ENCODE assay signal across 17 cellular contexts in the genomic region with DNA sequence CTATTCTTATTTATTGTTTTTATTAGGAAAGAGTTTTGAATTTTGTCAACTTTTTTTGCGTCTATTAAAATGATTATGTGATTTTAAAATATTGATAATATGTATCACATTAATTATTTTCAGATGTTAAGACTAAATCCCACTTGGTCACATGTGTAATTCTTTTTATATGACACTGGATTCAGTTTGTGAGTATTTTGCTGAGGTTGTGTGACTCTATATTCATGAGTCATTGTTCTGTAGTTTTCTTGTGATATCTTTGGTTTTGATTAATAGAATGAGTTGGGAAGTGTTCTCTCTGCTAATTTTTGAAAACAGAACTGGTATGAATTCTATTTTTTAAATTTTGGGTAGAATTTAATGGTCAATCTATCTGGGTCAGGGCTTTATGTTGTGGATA.
"Had no signal": no experiment of that assay in that cellular context is flagged by ENCODE, and none has a peak within 500 bp of the region (broad histone marks: within the 10 kb centered on the region; RNA-seq: fewer than 3 reads in every experiment).

No MANE protein-coding gene starts in this region.

- H3K36me3 Mint-ChIP-seq: neural progenitor cell had no signal

- H3K4me1 Mint-ChIP-seq: neural progenitor cell had no signal

- H3K9me3 Mint-ChIP-seq: activated CD4-positive, alpha-beta memory T cell treated with anti-CD3 and anti-CD28 coated beads, Interleukin-2, amount 10 ng/mL, durations not matched to agents 7 days and 5 days; naive thymus-derived CD4-positive, alpha-beta T cell; stimulated activated naive CD8-positive, alpha-beta T cell treated with anti-CD3 and anti-CD28 coated beads, Interleukin-15, amount 100 ng/mL, for 72 hours had no signal

- ATAC-seq: activated CD8-positive, alpha-beta memory T cell treated with anti-CD3 and anti-CD28 coated beads, Interleukin-2, amount 10 ng/mL, durations not matched to agents 7 days and 5 days; body of pancreas; gastroesophageal sphincter; heart right ventricle; left ventricle myocardium superior; mucosa of descending colon; naive thymus-derived CD4-positive, alpha-beta T cell; stimulated activated naive CD8-positive, alpha-beta T cell treated with anti-CD3 and anti-CD28 coated beads, Interleukin-15, amount 100 ng/mL, for 72 hours had no signal

- H3K27ac Mint-ChIP-seq: activated CD4-positive, alpha-beta memory T cell treated with anti-CD3 and anti-CD28 coated beads, Interleukin-2, amount 10 ng/mL, durations not matched to agents 7 days and 5 days; activated CD8-positive, alpha-beta memory T cell treated with anti-CD3 and anti-CD28 coated beads, Interleukin-2, amount 10 ng/mL, durations not matched to agents 7 days and 5 days; activated naive CD8-positive, alpha-beta T cell treated with anti-CD3 and anti-CD28 coated beads, Interleukin-2, amount 10 ng/mL, durations not matched to agents 7 days and 5 days; neural progenitor cell; stimulated activated naive CD8-positive, alpha-beta T cell treated with anti-CD3 and anti-CD28 coated beads, Interleukin-15, amount 100 ng/mL, for 72 hours had no signal

- DNase-seq: activated B cell treated with CpG ODN at 0.5 μM for 24 hours; activated CD4-positive, alpha-beta memory T cell treated with anti-CD3 and anti-CD28 coated beads, Interleukin-2, amount 10 ng/mL, durations not matched to agents 7 days and 5 days; activated CD4-positive, alpha-beta T cell treated with anti-CD3 and anti-CD28 coated beads for 4 hours; activated CD8-positive, alpha-beta memory T cell treated with anti-CD3 and anti-CD28 coated beads, Interleukin-2, amount 10 ng/mL, durations not matched to agents 7 days and 5 days; activated naive CD8-positive, alpha-beta T cell treated with anti-CD3 and anti-CD28 coated beads, Interleukin-2, amount 10 ng/mL, durations not matched to agents 7 days and 5 days; body of pancreas; caudate nucleus; erythroblast; heart right ventricle; left ventricle myocardium superior; mucosa of descending colon; naive thymus-derived CD4-positive, alpha-beta T cell; stimulated activated CD4-positive, alpha-beta T cell treated with anti-CD3 and anti-CD28 coated beads, Interleukin-2, amount 100 ng/mL, for 24 hours; stimulated activated naive CD8-positive, alpha-beta T cell treated with anti-CD3 and anti-CD28 coated beads, Interleukin-15, amount 100 ng/mL, for 72 hours; trophoblast cell had no signal

- H3K4me3 Mint-ChIP-seq: activated B cell treated with CpG ODN at 0.5 μM for 24 hours; activated CD4-positive, alpha-beta memory T cell treated with anti-CD3 and anti-CD28 coated beads, Interleukin-2, amount 10 ng/mL, durations not matched to agents 7 days and 5 days; activated CD8-positive, alpha-beta memory T cell treated with anti-CD3 and anti-CD28 coated beads, Interleukin-2, amount 10 ng/mL, durations not matched to agents 7 days and 5 days; activated naive CD8-positive, alpha-beta T cell treated with anti-CD3 and anti-CD28 coated beads, Interleukin-2, amount 10 ng/mL, durations not matched to agents 7 days and 5 days; naive thymus-derived CD4-positive, alpha-beta T cell; neural progenitor cell; stimulated activated naive CD8-positive, alpha-beta T cell treated with anti-CD3 and anti-CD28 coated beads, Interleukin-15, amount 100 ng/mL, for 72 hours had no signal

- H3K27me3 Mint-ChIP-seq: activated B cell treated with CpG ODN at 0.5 μM for 24 hours; stimulated activated naive CD8-positive, alpha-beta T cell treated with anti-CD3 and anti-CD28 coated beads, Interleukin-15, amount 100 ng/mL, for 72 hours had no signal
